Comparison of ENCODE assay signal across 13 cellular contexts in the genomic region with DNA sequence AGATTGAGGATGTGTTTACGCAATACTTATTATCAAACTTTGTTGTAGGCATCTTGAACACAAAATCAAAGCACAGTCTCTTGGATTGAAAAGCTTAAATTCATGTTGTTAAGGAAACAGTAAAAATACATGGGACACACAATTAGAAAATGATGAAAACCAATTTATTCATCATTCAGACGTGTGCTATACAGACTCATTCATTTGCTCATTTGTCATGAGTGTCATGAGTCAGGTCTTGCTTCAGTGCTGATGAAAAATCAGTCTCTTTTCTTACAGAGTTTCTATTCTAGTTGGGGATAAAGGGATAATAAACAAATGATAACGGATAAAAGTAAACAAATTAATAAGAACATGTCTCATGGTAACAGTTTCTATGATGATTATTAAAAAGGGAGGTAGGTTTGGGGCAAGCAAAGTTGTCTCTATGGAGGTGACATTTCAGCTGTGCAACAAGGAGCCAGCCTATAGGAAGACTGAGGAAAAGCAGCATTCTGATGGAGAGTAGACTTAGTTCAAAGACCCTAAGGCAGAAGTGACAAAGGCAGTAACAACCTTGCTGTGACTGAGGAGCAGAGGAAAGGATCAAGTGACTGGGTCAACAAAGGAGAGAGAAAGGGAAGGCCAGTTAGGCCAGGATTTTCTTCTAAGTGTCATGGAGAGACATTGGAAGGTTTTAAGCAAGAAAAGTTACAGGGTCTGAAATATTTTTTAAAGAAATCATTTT.
"Had no signal": no experiment of that assay in that cellular context is flagged by ENCODE, and none has a peak within 500 bp of the region (broad histone marks: within the 10 kb centered on the region; RNA-seq: fewer than 3 reads in every experiment).

No MANE protein-coding gene starts in this region.

- DNase-seq: activated CD4-positive, alpha-beta T cell treated with anti-CD3 and anti-CD28 coated beads for 1 hour; activated CD4-positive, alpha-beta T cell treated with anti-CD3 and anti-CD28 coated beads, Interleukin-2, amount 50 U/mL, for 48 hours; activated gamma-delta T cell; activated naive CD8-positive, alpha-beta T cell treated with anti-CD3 and anti-CD28 coated beads for 36 hours; activated T-cell treated with anti-CD3 and anti-CD28 coated beads, Interleukin-2, amount 50 U/mL, for 48 hours; aorta; glutamatergic neuron; islet precursor cell; left ventricle myocardium superior; posterior cingulate gyrus had no signal

- H3K27ac Mint-ChIP-seq: activated naive CD8-positive, alpha-beta T cell treated with anti-CD3 and anti-CD28 coated beads for 36 hours had no signal

- H3K36me3 Mint-ChIP-seq: activated naive CD8-positive, alpha-beta T cell treated with anti-CD3 and anti-CD28 coated beads for 36 hours had no signal

- H3K4me1 Mint-ChIP-seq: activated naive CD8-positive, alpha-beta T cell treated with anti-CD3 and anti-CD28 coated beads for 36 hours had no signal

- H3K36me3 ChIP-seq: cardiac muscle cell, right atrium auricular region had no signal

- H3K9me3 Mint-ChIP-seq: activated naive CD8-positive, alpha-beta T cell treated with anti-CD3 and anti-CD28 coated beads for 36 hours had no signal

- H3K27me3 Mint-ChIP-seq: activated naive CD8-positive, alpha-beta T cell treated with anti-CD3 and anti-CD28 coated beads for 36 hours had no signal

- ATAC-seq: left ventricle myocardium superior had no signal

- H3K4me1 ChIP-seq: right atrium auricular region had no signal

- H3K9me3 ChIP-seq: right atrium auricular region had no signal

- H3K27ac ChIP-seq: cardiac muscle cell, right atrium auricular region, skin epidermis had no signal

- H3K4me3 Mint-ChIP-seq: activated naive CD8-positive, alpha-beta T cell treated with anti-CD3 and anti-CD28 coated beads for 36 hours had no signal

- H3K4me3 ChIP-seq: cardiac muscle cell, right atrium auricular region, skin epidermis had no signal
